Comparison of ENCODE assay signal across 8 cellular contexts in the genomic region with DNA sequence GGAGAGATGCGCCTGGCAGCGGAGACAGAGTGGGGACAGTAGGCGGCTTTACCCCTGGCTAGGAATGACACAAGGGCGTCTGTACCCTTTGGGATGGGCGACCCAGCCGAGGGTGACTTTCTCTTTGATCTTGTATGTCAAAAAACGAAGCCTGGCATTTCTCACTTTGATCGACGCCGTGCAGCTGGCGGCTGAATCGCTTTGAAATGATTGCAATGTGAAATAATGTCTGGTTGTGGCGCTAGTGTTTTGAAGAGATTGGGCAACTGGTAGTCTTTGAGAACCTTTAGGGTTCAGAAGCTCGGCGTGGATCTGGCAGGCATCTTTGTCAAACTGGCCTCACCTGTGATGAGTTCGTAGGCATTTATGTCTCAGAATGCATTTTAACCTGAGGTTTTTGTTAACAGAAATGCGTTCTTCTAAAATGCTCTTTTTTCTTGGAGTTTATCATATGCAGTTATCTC. TPM values are rescaled to one million over a fixed set of nuclear protein-coding genes. Genes with fewer than 3 reads are reported as not detected.
DNase-seq lines count a peak whose midpoint lies in the region; ATAC-seq and TF ChIP-seq lines count a peak whose summit lies in the region.

No MANE protein-coding gene starts in this region.

- H3K27me3 ChIP-seq in HAP-1 (ENCODE audit: low read depth) (no peaks in the 10 kb centered on the region), gastroesophageal sphincter (no peaks in the 10 kb centered on the region), parathyroid adenoma (ENCODE audit: control insufficient read depth, insufficient read depth, low read length) (no peaks in the 10 kb centered on the region)

- H3K9ac ChIP-seq in parathyroid adenoma: peak overlapping the region; percentile 62

- peaks cover 17% of the 10 kb centered on the region for H3K79me2 ChIP-seq in parathyroid adenoma

- H3K9me3 ChIP-seq in HAP-1 (no peaks in the 10 kb centered on the region), gastroesophageal sphincter (no peaks in the 10 kb centered on the region), parathyroid adenoma (ENCODE audit: control insufficient read depth, low read length) (no peaks in the 10 kb centered on the region)

- ATAC-seq in gastroesophageal sphincter: no peak

- 3% methylated on average over 4 to 5 of the region's 17 CpGs for WGBS in gastroesophageal sphincter (ENCODE audit: low coverage in 1 of 2), 2 donors

- peaks cover 3% of the 10 kb centered on the region for H3K9me3 Mint-ChIP-seq in activated naive CD4-positive, alpha-beta T cell treated with anti-CD3 and anti-CD28 coated beads, Interleukin-2, amount 10 ng/mL, durations not matched to agents 7 days and 5 days

- TF ChIP-seq CTCF in gastroesophageal sphincter (IDR thresholded peaks at IDR 0.05) (no peak), parathyroid adenoma (IDR thresholded peaks at IDR 0.05) (no peak)

- peaks cover 45% of the 10 kb centered on the region for H3K4me1 Mint-ChIP-seq in activated naive CD4-positive, alpha-beta T cell treated with anti-CD3 and anti-CD28 coated beads, Interleukin-2, amount 10 ng/mL, durations not matched to agents 7 days and 5 days

- peak overlapping the region; percentile 99 for H3K4me3 ChIP-seq in HAP-1
- peak overlapping the region; percentile 77 to 97 for H3K4me3 ChIP-seq in gastroesophageal sphincter
- H3K4me3 ChIP-seq in parathyroid adenoma (ENCODE audit: low read depth, low read length): peak overlapping the region; percentile 97

- peak overlapping the region; percentile 60 for H3K4me2 ChIP-seq in parathyroid adenoma (ENCODE audit: low read length)

- peak overlapping the region; percentile 91 for H3K4me3 Mint-ChIP-seq in activated naive CD4-positive, alpha-beta T cell treated with anti-CD3 and anti-CD28 coated beads, Interleukin-2, amount 10 ng/mL, durations not matched to agents 7 days and 5 days

- H3K36me3 ChIP-seq in HAP-1 (replicated peaks) (no peaks in the 10 kb centered on the region), gastroesophageal sphincter (no peaks in the 10 kb centered on the region), parathyroid adenoma (ENCODE audit: control insufficient read depth, insufficient read depth, low read length) (no peaks in the 10 kb centered on the region)

- DNase-seq in NCI-H146 treated with DMSO at 0.1 percent for 48 hours (lab: John Stamatoyannopoulos, UW; ENCODE audit: unreplicated experiment): peak; percentile 55
- no peak for DNase-seq in NCI-H146 (lab: John Stamatoyannopoulos, UW)
- peak in 1 of 2 experiments; percentile 44 for DNase-seq in HAP-1 (ENCODE audit: low spot score in 2 of 2)
- peak; percentile 48 for DNase-seq in NCI-H2227 (lab: John Stamatoyannopoulos, UW; ENCODE audit: unreplicated experiment)
- DNase-seq in activated naive CD4-positive, alpha-beta T cell treated with anti-CD3 and anti-CD28 coated beads, Interleukin-2, amount 10 ng/mL, durations not matched to agents 7 days and 5 days: peak; percentile 57
- DNase-seq in mesenteric fat pad (ENCODE audit: low spot score): no peak

- in situ Hi-C loops in HAP-1 (cut with MboI; ENCODE audit: low sequenced_read_pairs): no loop called here

- H3K27ac ChIP-seq in gastroesophageal sphincter (peak overlapping the region; percentile 83 to 99 (median 97)), parathyroid adenoma (peak overlapping the region; percentile 88)

- H2AFZ ChIP-seq in parathyroid adenoma: peak overlapping the region; percentile 91

- no peak for TF ChIP-seq POLR2A in gastroesophageal sphincter (IDR thresholded peaks at IDR 0.05)

- CTCF ChIA-PET in activated naive CD4-positive, alpha-beta T cell treated with anti-CD3 and anti-CD28 coated beads, Interleukin-2, amount 10 ng/mL, durations not matched to agents 7 days and 5 days (lab: Charles Lee): interaction anchor here (0.6 to 4.5 kb wide), 20 partner anchors 9 to 630 kb away, joined by 3 to 52 read pairs (median 4); a partner anchor contains a TSS

- H3K4me1 ChIP-seq in HAP-1 (peaks cover 21% of the 10 kb centered on the region), gastroesophageal sphincter (peaks cover 0 to 62% (median 7%) of the 10 kb centered on the region in 3 donors), parathyroid adenoma (peaks cover 8% of the 10 kb centered on the region)

- peak overlapping the region; percentile 97 for H3K27ac Mint-ChIP-seq in activated naive CD4-positive, alpha-beta T cell treated with anti-CD3 and anti-CD28 coated beads, Interleukin-2, amount 10 ng/mL, durations not matched to agents 7 days and 5 days

- TF ChIP-seq EP300 in gastroesophageal sphincter (IDR thresholded peaks at IDR 0.05): no peak

- peaks cover 17% of the 10 kb centered on the region for H3K36me3 Mint-ChIP-seq in activated naive CD4-positive, alpha-beta T cell treated with anti-CD3 and anti-CD28 coated beads, Interleukin-2, amount 10 ng/mL, durations not matched to agents 7 days and 5 days

- H3K27me3 Mint-ChIP-seq in activated naive CD4-positive, alpha-beta T cell treated with anti-CD3 and anti-CD28 coated beads, Interleukin-2, amount 10 ng/mL, durations not matched to agents 7 days and 5 days: peaks cover 5% of the 10 kb centered on the region

RNA-seq across cellular contexts. Expression of a gene that starts 1.0 kb away (rescaled TPM):
- total RNA-seq in gastroesophageal sphincter: 10 to 100 TPM; 17.2 to 29.3 (median 19.4) TPM
- total RNA-seq in mesenteric fat pad: 29.5 TPM

Comparison
In these comparisons a context has a peak if more than half of its experiments do, and no peak if none do; other contexts are left out.
1. DNase-seq: peak in NCI-H146 treated with DMSO at 0.1 percent for 48 hours (single experiment), NCI-H2227 (single experiment) and activated naive CD4-positive, alpha-beta T cell treated with anti-CD3 and anti-CD28 coated beads, Interleukin-2, amount 10 ng/mL, durations not matched to agents 7 days and 5 days (single experiment); none in NCI-H146 (single experiment) and mesenteric fat pad (single experiment).
2. Peak in every context shown above with its lines, with median percentiles within 50 percentile points of each other: H3K4me3 ChIP-seq.